In genomic region chr4:80393246-80393969, GRCh38 we compare ENCODE assay signal across 13 cellular contexts. TPM values are rescaled to one million over a fixed set of nuclear protein-coding genes. Genes with fewer than 3 reads are reported as not detected.
A peak's percentile ranks its signal among the peaks of the same experiment; 100 is the strongest.
DNase-seq lines count a peak whose midpoint lies in the region; ATAC-seq, FAIRE-seq and TF ChIP-seq lines count a peak whose summit lies in the region.
"Had no signal": no experiment of that assay in that cellular context is flagged by ENCODE, and none has a peak within 500 bp of the region (broad histone marks: within the 10 kb centered on the region; RNA-seq: fewer than 3 reads in every experiment).

No MANE protein-coding gene starts in this region.

- intact Hi-C loops in IMR-90 (cut with micrococcal nuclease) = no loop called here

- H3K9me3 ChIP-seq in IMR-90 (ENCODE audit: control insufficient read depth, insufficient read depth, low read length) = no peaks in the 10 kb centered on the region
- H3K9me3 ChIP-seq: upper lobe of right lung had no signal

- H4K91ac ChIP-seq in IMR-90 (ENCODE audit: insufficient read depth, low read depth, low read length) = no peak overlapping the region

- peak overlapping the region; percentile 26; the same call in 1 of the 2 replicates for H2BK20ac ChIP-seq in IMR-90 (ENCODE audit: low read depth, low read length)

- no peak overlapping the region for H3K27ac ChIP-seq in IMR-90 (ENCODE audit: insufficient read depth, low read length)
- H3K27ac ChIP-seq: upper lobe of right lung had no signal

- DNase-seq in AG08395 (ENCODE audit: low spot score) (peak; percentile 31), IMR-90 (peak; percentile 94), fibroblast of gingiva (ENCODE audit: low read depth) (peak; percentile 42), NCI-H345 treated with DMSO at 0.1 percent for 48 hours (lab: John Stamatoyannopoulos, UW; ENCODE audit: unreplicated experiment) (no peak), NCI-H510A treated with DMSO at 0.1 percent for 48 hours (lab: John Stamatoyannopoulos, UW) (no peak), HTR-8/SVneo (ENCODE audit: insufficient read length, low spot score) (no peak)
- DNase-seq: activated gamma-delta T cell treated with Interleukin-2 at 50 U/mL for 16 hours, Calu3, T-helper 2 cell, upper lobe of right lung had no signal

- H2AK5ac ChIP-seq in IMR-90 (ENCODE audit: low read depth, low read length) = 0 out of 2 replicates have a peak overlapping the region, but pooled peaks have one; percentile 64

- no peak for TF ChIP-seq CTCF in IMR-90 (conservative IDR thresholded peaks at IDR 0.05; ENCODE audit: low read depth, low read length)

- H3K9me1 ChIP-seq in IMR-90 (ENCODE audit: insufficient read depth, low read length) = no peaks in the 10 kb centered on the region

- in situ Hi-C loops in IMR-90 (cut with MboI; ENCODE audit: low sequenced_read_pairs) = no loop called here

- H2BK120ac ChIP-seq in IMR-90 (ENCODE audit: low read depth, low read length) = peak overlapping the region; percentile 40

- H2BK5ac ChIP-seq in IMR-90 (ENCODE audit: low read depth, low read length, poor library complexity, severe bottlenecking) = peak overlapping the region; percentile 3

- dilution Hi-C loops in IMR-90 (cut with HindIII; ENCODE audit: low sequenced_read_pairs, unreplicated experiment) = no loop called here

- H3K18ac ChIP-seq in IMR-90 (ENCODE audit: low read depth, low read length) = peak overlapping the region; percentile 40; the same call in 1 of the 2 replicates

- no peaks in the 10 kb centered on the region for H3K36me3 ChIP-seq in IMR-90 (ENCODE audit: control insufficient read depth, insufficient read depth, low read length)
- H3K36me3 ChIP-seq: upper lobe of right lung had no signal

- FAIRE-seq in HTR-8/SVneo (lab: Jason Lieb, UNC) = no peak

- H2AFZ ChIP-seq in IMR-90 (replicated peaks; ENCODE audit: low read length, poor library complexity) = no peak overlapping the region

- TF ChIP-seq POLR2A in IMR-90 (IDR thresholded peaks at IDR 0.05; ENCODE audit: low read depth, low read length) = no peak

- no peak overlapping the region for H3K4me2 ChIP-seq in IMR-90 (ENCODE audit: low read depth, low read length)

- H3K4me1 ChIP-seq in IMR-90 (ENCODE audit: control insufficient read depth, insufficient read depth, low read length) = no peaks in the 10 kb centered on the region; the same call in 1 of the 2 replicates
- H3K4me1 ChIP-seq: upper lobe of right lung had no signal

- H3K9ac ChIP-seq in IMR-90 (ENCODE audit: low read depth, low read length) = no peak overlapping the region

- POLR2A ChIA-PET in IMR-90 (lab: Charles Lee; ENCODE audit: unreplicated experiment) = no interaction called here

- H3K56ac ChIP-seq in IMR-90 (ENCODE audit: extremely low read depth, insufficient read depth, low read length) = no peak overlapping the region

- no CpG with 5 or more reads among the region's 4 CpGs for WGBS in IMR-90 (ENCODE audit: extremely low coverage in 2 of 2, insufficient read length in 1 of 2), 2 experiments

- H3K27me3 ChIP-seq in IMR-90 (ENCODE audit: control insufficient read depth, insufficient read depth, low read length) = no peaks in the 10 kb centered on the region
- H3K27me3 ChIP-seq: upper lobe of right lung had no signal

- no peak overlapping the region for H2AK9ac ChIP-seq in IMR-90 (replicated peaks; ENCODE audit: low read depth, low read length, poor library complexity)

- H4K5ac ChIP-seq in IMR-90 (ENCODE audit: low read depth, low read length) = no peak overlapping the region

- no peak overlapping the region for H3K14ac ChIP-seq in IMR-90 (replicated peaks; ENCODE audit: low read depth, low read length)

- peak; percentile 66 for ATAC-seq in GM19351 (IDR thresholded peaks at IDR 0.05; ENCODE audit: unreplicated experiment)
- peak; percentile 100 for ATAC-seq in IMR-90 (ENCODE audit: low read depth)
- ATAC-seq in HG02840 (IDR thresholded peaks at IDR 0.05; ENCODE audit: low FRiP score, unreplicated experiment) = no peak
- ATAC-seq: upper lobe of right lung had no signal

- no peak overlapping the region; a peak in 1 of 4 replicates for H4K8ac ChIP-seq in IMR-90 (ENCODE audit: low read depth in 2 of 2, low read length in 2 of 2)

- no peak overlapping the region for H2BK15ac ChIP-seq in IMR-90 (ENCODE audit: low read depth, low read length)

- no TSS peak for BruUV-seq in IMR-90 (replicated peaks; lab: Mats Ljungman, UMichigan)

- H3K4me3 ChIP-seq in IMR-90 (ENCODE audit: insufficient read depth, low read depth, low read length) = no peak overlapping the region
- H3K4me3 ChIP-seq: upper lobe of right lung had no signal

- H3K4ac ChIP-seq in IMR-90 (ENCODE audit: low read depth, low read length) = no peak overlapping the region

- H3K23ac ChIP-seq in IMR-90 (ENCODE audit: low read depth, low read length) = no peak overlapping the region

- CTCF ChIA-PET in IMR-90 (lab: Yijun Ruan, JAX) = no interaction called here

- no peak for TF ChIP-seq RAD21 in IMR-90 (IDR thresholded peaks at IDR 0.05; ENCODE audit: low read length)

- peaks cover 0 to 7% of the 10 kb centered on the region in 2 experiments; a peak in 1 of 4 replicates for H3K79me1 ChIP-seq in IMR-90 (ENCODE audit: low read depth in 1 of 2, low read length in 2 of 2)

- H4K20me1 ChIP-seq in IMR-90 (ENCODE audit: insufficient read depth, low read length) = no peaks in the 10 kb centered on the region

TF ChIP-seq in IMR-90, 13 proteins besides CTCF, POLR2A, EP300 and RAD21:
- peak; percentile 94 for TF ChIP-seq FOS (IDR thresholded peaks at IDR 0.05; ENCODE audit: low read depth, low read length)
- no peak for TF ChIP-seq ELK1 (IDR thresholded peaks at IDR 0.05; ENCODE audit: borderline replicate concordance, low read depth, low read length)
- TF ChIP-seq MAZ (IDR thresholded peaks at IDR 0.05; ENCODE audit: borderline replicate concordance, low read depth, low read length) = no peak
- no peak for TF ChIP-seq SMC3 (IDR thresholded peaks at IDR 0.05; ENCODE audit: low read depth, low read length)
- TF ChIP-seq USF2 (IDR thresholded peaks at IDR 0.05; ENCODE audit: low read depth, low read length) = no peak
- no peak for TF ChIP-seq RFX5 (IDR thresholded peaks at IDR 0.05; ENCODE audit: low read depth, low read length)
- no peak for TF ChIP-seq MAFK (IDR thresholded peaks at IDR 0.05; ENCODE audit: low read depth, low read length)
- TF ChIP-seq MXI1 (IDR thresholded peaks at IDR 0.05; ENCODE audit: borderline replicate concordance, low read depth, low read length) = no peak
- no peak for TF ChIP-seq NFE2L2 (IDR thresholded peaks at IDR 0.05; ENCODE audit: low read depth, low read length)
- no peak for TF ChIP-seq CHD1 (IDR thresholded peaks at IDR 0.05; ENCODE audit: low read depth, low read length)
- peak; percentile 16; the same call in 1 of the 2 replicates for TF ChIP-seq CEBPB (IDR thresholded peaks at IDR 0.05; ENCODE audit: low read depth, low read length)
- peak; percentile 58; the same call in 1 of the 2 replicates for TF ChIP-seq BHLHE40 (IDR thresholded peaks at IDR 0.05; ENCODE audit: low read depth, low read length)
- no peak for TF ChIP-seq RCOR1 (IDR thresholded peaks at IDR 0.05; ENCODE audit: insufficient replicate concordance, low read length)

RNA-seq across cellular contexts. Expression of gene CFAP299, which starts 57.9 kb away (rescaled TPM):
- total RNA-seq in IMR-90 (2012; rRNA removed) = 1.1 and 1.9 TPM in 2 replicates
- 0.76 and 1.0 TPM in 2 replicates for polyA plus RNA-seq in IMR-90 (2012; rRNA removed)
- 0.04 and 0.22 TPM in 2 replicates for polyA plus RNA-seq in IMR-90 (2012; cell fraction: cytosol; rRNA removed)
- polyA plus RNA-seq in IMR-90 (2012; cell fraction: nucleus; rRNA removed; ENCODE audit: low replicate concordance) = 0.61 and 3.8 TPM in 2 replicates
- total RNA-seq: Calu3, mucosa of gallbladder, upper lobe of right lung had no signal

Comparison
In these comparisons a context has a peak if more than half of its experiments do, and no peak if none do; other contexts are left out.
1. DNase-seq: peak in AG08395 (single experiment), IMR-90 (single experiment) and fibroblast of gingiva (single experiment); none in NCI-H345 treated with DMSO at 0.1 percent for 48 hours (single experiment), NCI-H510A treated with DMSO at 0.1 percent for 48 hours (single experiment) and HTR-8/SVneo (single experiment).